ENCODE assay signal across 1 cellular context in genomic region chr1:47180603-47181094, GRCh38.
TF ChIP-seq lines count a peak whose summit lies in the region.

No MANE protein-coding gene starts in this region.

TF ChIP-seq in GM23338, 12 proteins besides CTCF, POLR2A, EP300 and RAD21 (continued from another document):
- TF ChIP-seq, protein P1, sequence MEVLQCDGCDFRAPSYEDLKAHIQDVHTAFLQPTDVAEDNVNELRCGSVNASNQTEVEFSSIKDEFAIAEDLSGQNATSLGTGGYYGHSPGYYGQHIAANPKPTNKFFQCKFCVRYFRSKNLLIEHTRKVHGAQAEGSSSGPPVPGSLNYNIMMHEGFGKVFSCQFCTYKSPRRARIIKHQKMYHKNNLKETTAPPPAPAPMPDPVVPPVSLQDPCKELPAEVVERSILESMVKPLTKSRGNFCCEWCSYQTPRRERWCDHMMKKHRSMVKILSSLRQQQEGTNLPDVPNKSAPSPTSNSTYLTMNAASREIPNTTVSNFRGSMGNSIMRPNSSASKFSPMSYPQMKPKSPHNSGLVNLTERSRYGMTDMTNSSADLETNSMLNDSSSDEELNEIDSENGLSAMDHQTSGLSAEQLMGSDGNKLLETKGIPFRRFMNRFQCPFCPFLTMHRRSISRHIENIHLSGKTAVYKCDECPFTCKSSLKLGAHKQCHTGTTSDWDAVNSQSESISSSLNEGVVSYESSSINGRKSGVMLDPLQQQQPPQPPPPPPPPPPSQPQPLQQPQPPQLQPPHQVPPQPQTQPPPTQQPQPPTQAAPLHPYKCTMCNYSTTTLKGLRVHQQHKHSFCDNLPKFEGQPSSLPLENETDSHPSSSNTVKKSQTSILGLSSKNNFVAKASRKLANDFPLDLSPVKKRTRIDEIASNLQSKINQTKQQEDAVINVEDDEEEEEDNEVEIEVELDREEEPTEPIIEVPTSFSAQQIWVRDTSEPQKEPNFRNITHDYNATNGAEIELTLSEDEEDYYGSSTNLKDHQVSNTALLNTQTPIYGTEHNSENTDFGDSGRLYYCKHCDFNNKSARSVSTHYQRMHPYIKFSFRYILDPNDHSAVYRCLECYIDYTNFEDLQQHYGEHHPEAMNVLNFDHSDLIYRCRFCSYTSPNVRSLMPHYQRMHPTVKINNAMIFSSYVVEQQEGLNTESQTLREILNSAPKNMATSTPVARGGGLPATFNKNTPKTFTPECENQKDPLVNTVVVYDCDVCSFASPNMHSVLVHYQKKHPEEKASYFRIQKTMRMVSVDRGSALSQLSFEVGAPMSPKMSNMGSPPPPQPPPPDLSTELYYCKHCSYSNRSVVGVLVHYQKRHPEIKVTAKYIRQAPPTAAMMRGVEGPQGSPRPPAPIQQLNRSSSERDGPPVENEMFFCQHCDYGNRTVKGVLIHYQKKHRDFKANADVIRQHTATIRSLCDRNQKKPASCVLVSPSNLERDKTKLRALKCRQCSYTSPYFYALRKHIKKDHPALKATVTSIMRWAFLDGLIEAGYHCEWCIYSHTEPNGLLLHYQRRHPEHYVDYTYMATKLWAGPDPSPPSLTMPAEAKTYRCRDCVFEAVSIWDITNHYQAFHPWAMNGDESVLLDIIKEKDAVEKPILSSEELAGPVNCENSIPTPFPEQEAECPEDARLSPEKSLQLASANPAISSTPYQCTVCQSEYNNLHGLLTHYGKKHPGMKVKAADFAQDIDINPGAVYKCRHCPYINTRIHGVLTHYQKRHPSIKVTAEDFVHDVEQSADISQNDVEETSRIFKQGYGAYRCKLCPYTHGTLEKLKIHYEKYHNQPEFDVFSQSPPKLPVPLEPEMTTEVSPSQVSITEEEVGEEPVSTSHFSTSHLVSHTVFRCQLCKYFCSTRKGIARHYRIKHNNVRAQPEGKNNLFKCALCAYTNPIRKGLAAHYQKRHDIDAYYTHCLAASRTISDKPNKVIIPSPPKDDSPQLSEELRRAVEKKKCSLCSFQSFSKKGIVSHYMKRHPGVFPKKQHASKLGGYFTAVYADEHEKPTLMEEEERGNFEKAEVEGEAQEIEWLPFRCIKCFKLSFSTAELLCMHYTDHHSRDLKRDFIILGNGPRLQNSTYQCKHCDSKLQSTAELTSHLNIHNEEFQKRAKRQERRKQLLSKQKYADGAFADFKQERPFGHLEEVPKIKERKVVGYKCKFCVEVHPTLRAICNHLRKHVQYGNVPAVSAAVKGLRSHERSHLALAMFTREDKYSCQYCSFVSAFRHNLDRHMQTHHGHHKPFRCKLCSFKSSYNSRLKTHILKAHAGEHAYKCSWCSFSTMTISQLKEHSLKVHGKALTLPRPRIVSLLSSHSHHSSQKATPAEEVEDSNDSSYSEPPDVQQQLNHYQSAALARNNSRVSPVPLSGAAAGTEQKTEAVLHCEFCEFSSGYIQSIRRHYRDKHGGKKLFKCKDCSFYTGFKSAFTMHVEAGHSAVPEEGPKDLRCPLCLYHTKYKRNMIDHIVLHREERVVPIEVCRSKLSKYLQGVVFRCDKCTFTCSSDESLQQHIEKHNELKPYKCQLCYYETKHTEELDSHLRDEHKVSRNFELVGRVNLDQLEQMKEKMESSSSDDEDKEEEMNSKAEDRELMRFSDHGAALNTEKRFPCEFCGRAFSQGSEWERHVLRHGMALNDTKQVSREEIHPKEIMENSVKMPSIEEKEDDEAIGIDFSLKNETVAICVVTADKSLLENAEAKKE (CRISPR knock-in tag; IDR thresholded peaks at IDR 0.05) = no peak
- TF ChIP-seq NANOG (IDR thresholded peaks at IDR 0.05; ENCODE audit: borderline replicate concordance) = no peak
- TF ChIP-seq ZNF114 (CRISPR knock-in tag; IDR thresholded peaks at IDR 0.05) = no peak
- no peak for TF ChIP-seq POLR2AphosphoS5 (IDR thresholded peaks at IDR 0.05; ENCODE audit: low read depth)
- TF ChIP-seq, protein P2, sequence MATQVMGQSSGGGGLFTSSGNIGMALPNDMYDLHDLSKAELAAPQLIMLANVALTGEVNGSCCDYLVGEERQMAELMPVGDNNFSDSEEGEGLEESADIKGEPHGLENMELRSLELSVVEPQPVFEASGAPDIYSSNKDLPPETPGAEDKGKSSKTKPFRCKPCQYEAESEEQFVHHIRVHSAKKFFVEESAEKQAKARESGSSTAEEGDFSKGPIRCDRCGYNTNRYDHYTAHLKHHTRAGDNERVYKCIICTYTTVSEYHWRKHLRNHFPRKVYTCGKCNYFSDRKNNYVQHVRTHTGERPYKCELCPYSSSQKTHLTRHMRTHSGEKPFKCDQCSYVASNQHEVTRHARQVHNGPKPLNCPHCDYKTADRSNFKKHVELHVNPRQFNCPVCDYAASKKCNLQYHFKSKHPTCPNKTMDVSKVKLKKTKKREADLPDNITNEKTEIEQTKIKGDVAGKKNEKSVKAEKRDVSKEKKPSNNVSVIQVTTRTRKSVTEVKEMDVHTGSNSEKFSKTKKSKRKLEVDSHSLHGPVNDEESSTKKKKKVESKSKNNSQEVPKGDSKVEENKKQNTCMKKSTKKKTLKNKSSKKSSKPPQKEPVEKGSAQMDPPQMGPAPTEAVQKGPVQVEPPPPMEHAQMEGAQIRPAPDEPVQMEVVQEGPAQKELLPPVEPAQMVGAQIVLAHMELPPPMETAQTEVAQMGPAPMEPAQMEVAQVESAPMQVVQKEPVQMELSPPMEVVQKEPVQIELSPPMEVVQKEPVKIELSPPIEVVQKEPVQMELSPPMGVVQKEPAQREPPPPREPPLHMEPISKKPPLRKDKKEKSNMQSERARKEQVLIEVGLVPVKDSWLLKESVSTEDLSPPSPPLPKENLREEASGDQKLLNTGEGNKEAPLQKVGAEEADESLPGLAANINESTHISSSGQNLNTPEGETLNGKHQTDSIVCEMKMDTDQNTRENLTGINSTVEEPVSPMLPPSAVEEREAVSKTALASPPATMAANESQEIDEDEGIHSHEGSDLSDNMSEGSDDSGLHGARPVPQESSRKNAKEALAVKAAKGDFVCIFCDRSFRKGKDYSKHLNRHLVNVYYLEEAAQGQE (IDR thresholded peaks at IDR 0.05; ENCODE audit: unreplicated experiment) = no peak
